8 cellular contexts compared by ENCODE assay signal in genomic region chr19:12872941-12873890, GRCh38. TPM values are rescaled to one million over a fixed set of nuclear protein-coding genes. Genes with fewer than 3 reads are reported as not detected.
DNase-seq lines count a peak whose midpoint lies in the region; ATAC-seq and TF ChIP-seq lines count a peak whose summit lies in the region.

No MANE protein-coding gene starts in this region.

- peaks cover 6% of the 10 kb centered on the region for H3K4me1 Mint-ChIP-seq in CD4-positive, alpha-beta T cell (ENCODE audit: low read depth)

- CTCF ChIA-PET in CD4-positive, alpha-beta T cell (lab: Charles Lee): no interaction called here

- TF ChIP-seq EP300 in Ishikawa (IDR thresholded peaks at IDR 0.05; ENCODE audit: borderline replicate concordance): no peak
- TF ChIP-seq EP300 in esophagus muscularis mucosa (IDR thresholded peaks at IDR 0.05): no peak

- no peak for TF ChIP-seq RAD21 in Ishikawa (IDR thresholded peaks at IDR 0.05; ENCODE audit: low read depth)

- no peak for TF ChIP-seq POLR2A in esophagus muscularis mucosa (IDR thresholded peaks at IDR 0.05; ENCODE audit: low read depth)

- peak in 7 of 10 experiments; percentile 25 to 75 (median 46) for DNase-seq in CD4-positive, alpha-beta T cell
- DNase-seq in activated CD8-positive, alpha-beta memory T cell treated with anti-CD3 and anti-CD28 coated beads for 24 hours: peak; percentile 75
- DNase-seq in fibroblast of villous mesenchyme (ENCODE audit: low read depth) (peak; percentile 75), esophagus muscularis mucosa (ENCODE audit: extremely low spot score) (no peak)

- no peak overlapping the region for H3K9ac ChIP-seq in rectal smooth muscle tissue (ENCODE audit: low read length)

- peaks cover 5% of the 10 kb centered on the region for H3K9me3 Mint-ChIP-seq in CD4-positive, alpha-beta T cell

- H3K4me3 ChIP-seq in fibroblast of villous mesenchyme (ENCODE audit: low read depth, low read length): peak overlapping the region; percentile 43
- peak overlapping the region; percentile 14 for H3K4me3 ChIP-seq in rectal smooth muscle tissue (ENCODE audit: low read length)
- peak overlapping the region in 2 of 4 donors; percentile 24 to 36 for H3K4me3 ChIP-seq in esophagus muscularis mucosa

- peak overlapping the region; percentile 70 for H3K27ac Mint-ChIP-seq in CD4-positive, alpha-beta T cell

- H3K27ac ChIP-seq in CD4-positive, alpha-beta T cell (ENCODE audit: low read depth, low read length): no peak overlapping the region
- no peak overlapping the region for H3K27ac ChIP-seq in rectal smooth muscle tissue (ENCODE audit: low read depth, low read length)
- H3K27ac ChIP-seq in esophagus muscularis mucosa (replicated peaks in 1 of 4): no peak overlapping the region

- H3K4me1 ChIP-seq in rectal smooth muscle tissue (ENCODE audit: control insufficient read depth, insufficient read depth, low read length) (no peaks in the 10 kb centered on the region), esophagus muscularis mucosa (peaks cover 0 to 14% (median 4%) of the 10 kb centered on the region in 4 donors)

- WGBS in esophagus muscularis mucosa: 37% methylated on average over 66 of the region's 70 CpGs

- ATAC-seq in CD4-positive, alpha-beta T cell (ENCODE audit: poor library complexity): peak; percentile 82
- ATAC-seq in HG03521 (IDR thresholded peaks at IDR 0.05; ENCODE audit: unreplicated experiment) (no peak), GM21723 (IDR thresholded peaks at IDR 0.05; ENCODE audit: unreplicated experiment) (no peak)

- no peak for TF ChIP-seq CTCF in CD4-positive, alpha-beta T cell (IDR thresholded peaks at IDR 0.05)
- TF ChIP-seq CTCF in fibroblast of villous mesenchyme (IDR thresholded peaks at IDR 0.05; ENCODE audit: insufficient read depth, low read depth, low read length) (no peak), esophagus muscularis mucosa (IDR thresholded peaks at IDR 0.05) (no peak)

- POLR2A ChIA-PET in CD4-positive, alpha-beta T cell (lab: Charles Lee): interaction anchor here (0.6 to 1.6 kb wide), 3 partner anchors 12 to 226 kb away, joined by 3 to 7 read pairs (median 3); no protein-coding TSS in a partner anchor

- intact Hi-C loops in CD4-positive, alpha-beta T cell (cut with DNase I, micrococcal nuclease): no loop called here
- intact Hi-C loops in esophagus muscularis mucosa (cut with DNase I): no loop called here

- H3K27me3 Mint-ChIP-seq in CD4-positive, alpha-beta T cell: no peaks in the 10 kb centered on the region

- H3K27me3 ChIP-seq in CD4-positive, alpha-beta T cell (ENCODE audit: control insufficient read depth, insufficient read depth, low read length): no peaks in the 10 kb centered on the region
- H3K27me3 ChIP-seq in rectal smooth muscle tissue (ENCODE audit: control insufficient read depth, insufficient read depth, low read length) (no peaks in the 10 kb centered on the region), esophagus muscularis mucosa (peaks cover 0 to 14% (median 0%) of the 10 kb centered on the region in 4 donors)

- H3K36me3 ChIP-seq in rectal smooth muscle tissue (ENCODE audit: control insufficient read depth, insufficient read depth, low read length) (peaks cover 5% of the 10 kb centered on the region), esophagus muscularis mucosa (peaks cover 18 to 49% (median 33%) of the 10 kb centered on the region in 4 donors)

- H3K36me3 Mint-ChIP-seq in CD4-positive, alpha-beta T cell (ENCODE audit: low read depth): peaks cover 44% of the 10 kb centered on the region

- H3K4me3 Mint-ChIP-seq in CD4-positive, alpha-beta T cell: peak overlapping the region; percentile 46

- H3K9me3 ChIP-seq in CD4-positive, alpha-beta T cell (ENCODE audit: control insufficient read depth, low read length): no peaks in the 10 kb centered on the region
- no peaks in the 10 kb centered on the region for H3K9me3 ChIP-seq in esophagus muscularis mucosa

TF ChIP-seq in Ishikawa, 13 proteins besides CTCF, POLR2A, EP300 and RAD21:
- TF ChIP-seq EGR1 (IDR thresholded peaks at IDR 0.05): peak; percentile 99
- TF ChIP-seq, protein P1, sequence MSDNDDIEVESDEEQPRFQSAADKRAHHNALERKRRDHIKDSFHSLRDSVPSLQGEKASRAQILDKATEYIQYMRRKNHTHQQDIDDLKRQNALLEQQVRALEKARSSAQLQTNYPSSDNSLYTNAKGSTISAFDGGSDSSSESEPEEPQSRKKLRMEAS (IDR thresholded peaks at IDR 0.05): 0 out of 2 replicates have a peak, but pooled peaks have one; percentile 56
- no peak for TF ChIP-seq TAF1 (IDR thresholded peaks at IDR 0.05; ENCODE audit: low read depth)

RNA-seq across cellular contexts. Expression of gene DNASE2, which starts 8.0 kb away (rescaled TPM):
- total RNA-seq in CD4-positive, alpha-beta T cell: 10 to 100 TPM; 10.4 to 11.1 TPM
- total RNA-seq in fibroblast of villous mesenchyme (14.7 and 18.7 TPM in 2 replicates), esophagus muscularis mucosa (10 to 100 TPM; 26.6 to 37.4 (median 31.2) TPM)

RNA-seq across cellular contexts. Expression of gene KLF1, which starts 13.8 kb away (rescaled TPM):
- total RNA-seq in CD4-positive, alpha-beta T cell: not detected
- not detected in 2 replicates for total RNA-seq in fibroblast of villous mesenchyme
- total RNA-seq in esophagus muscularis mucosa: not detected

RNA-seq across cellular contexts. Expression of gene GCDH, which starts 17.7 kb away (rescaled TPM):
- total RNA-seq in CD4-positive, alpha-beta T cell: 10 to 100 TPM; 39.2 to 42.1 TPM
- 17.3 and 19.6 TPM in 2 replicates for total RNA-seq in fibroblast of villous mesenchyme
- 10 to 100 TPM; 36.1 to 63.6 (median 52.9) TPM for total RNA-seq in esophagus muscularis mucosa

RNA-seq across cellular contexts. Expression of gene MAST1, which starts 34.9 kb away (rescaled TPM):
- total RNA-seq in CD4-positive, alpha-beta T cell: under 1 TPM; 0.22 to 0.60 TPM
- total RNA-seq in fibroblast of villous mesenchyme (under 0.01 TPM in 2 replicates), esophagus muscularis mucosa (under 1 TPM; 0.50 to 0.91 (median 0.76) TPM)

RNA-seq across cellular contexts. Expression of gene RTBDN, which starts 38.8 kb away (rescaled TPM):
- total RNA-seq in CD4-positive, alpha-beta T cell: not detected
- total RNA-seq in fibroblast of villous mesenchyme: not detected in 2 replicates
- total RNA-seq in esophagus muscularis mucosa: under 1 TPM in 2 of 4 donors, not detected in 2; 0.52 to 0.83 TPM
